Comparison of ENCODE assay signal across 19 cellular contexts in genomic region chr17:36504156-36504545, GRCh38. TPM values are rescaled to one million over a fixed set of nuclear protein-coding genes. Genes with fewer than 3 reads are reported as not detected.
DNase-seq lines count a peak whose midpoint lies in the region; FAIRE-seq and TF ChIP-seq lines count a peak whose summit lies in the region.
"Had no signal": no experiment of that assay in that cellular context is flagged by ENCODE, and none has a peak within 500 bp of the region (broad histone marks: within the 10 kb centered on the region; RNA-seq: fewer than 3 reads in every experiment).

No MANE protein-coding gene starts in this region.

- no peaks in the 10 kb centered on the region for H4K20me1 ChIP-seq in endothelial cell of umbilical vein (replicated peaks; ENCODE audit: control insufficient read depth, extremely low read depth, insufficient read depth, low read length)

- no peaks in the 10 kb centered on the region for H3K9me3 ChIP-seq in endothelial cell of umbilical vein (replicated peaks; ENCODE audit: control insufficient read depth, insufficient read depth, low read length)
- H3K9me3 ChIP-seq in neuronal stem cell (replicated peaks in 1 of 2; ENCODE audit: control insufficient read depth in 2 of 2, insufficient read depth in 1 of 2, low read depth in 1 of 2, low read length in 2 of 2), result no peaks in the 10 kb centered on the region
- H3K9me3 ChIP-seq: BE2C had no signal

- intact Hi-C loops in CD14-positive monocyte (cut with micrococcal nuclease) (no loop called here), endothelial cell of umbilical vein (cut with micrococcal nuclease) (no loop called here)
- intact Hi-C loops in activated T-helper 2 cell treated with anti-CD3 and anti-CD28 coated beads, Interferon-gamma antibody, Interleukin-2, Interleukin-4, amounts not matched to agents 10 μg/mL and 5 μg/mL and 100 μg/mL, durations not matched to agents 14 hours and 24 hours and 36 hours (cut with micrococcal nuclease), result no loop called here

- no peaks in the 10 kb centered on the region for H3K79me2 ChIP-seq in endothelial cell of umbilical vein (ENCODE audit: control insufficient read depth, insufficient read depth, low read length)

- no peak overlapping the region for H2AK5ac ChIP-seq in neuronal stem cell (ENCODE audit: low read depth, low read length)

- no peaks in the 10 kb centered on the region for H3K9me1 ChIP-seq in endothelial cell of umbilical vein (replicated peaks; ENCODE audit: control insufficient read depth, extremely low read depth, insufficient read depth, low read length)

- H2BK5ac ChIP-seq in neuronal stem cell (ENCODE audit: low read length), result peak overlapping the region; percentile 7

- peaks cover 55 to 79% of the 10 kb centered on the region in 2 donors for H3K36me3 Mint-ChIP-seq in CD14-positive monocyte
- peaks cover 63% of the 10 kb centered on the region for H3K36me3 Mint-ChIP-seq in activated T-helper 2 cell treated with anti-CD3 and anti-CD28 coated beads, Interferon-gamma antibody, Interleukin-2, Interleukin-4, amounts not matched to agents 10 μg/mL and 5 μg/mL and 100 μg/mL, durations not matched to agents 14 hours and 24 hours and 36 hours (ENCODE audit: low read depth)

- WGBS in neuronal stem cell (ENCODE audit: extremely low coverage in 2 of 2, insufficient read length in 2 of 2, insufficient replicate concordance in 1 of 2), 2 donors, result no CpG with 5 or more reads among the region's 5 CpGs

- TF ChIP-seq CTCF in CD14-positive monocyte (IDR thresholded peaks at IDR 0.05), result no peak
- no peak for TF ChIP-seq CTCF in endothelial cell of umbilical vein (IDR thresholded peaks at IDR 0.05; ENCODE audit: extremely low read depth in 1 of 2, insufficient read depth in 1 of 2, low read depth in 1 of 2, low read length in 2 of 2)

- no peaks in the 10 kb centered on the region for H3K27me3 ChIP-seq in endothelial cell of umbilical vein (ENCODE audit: control insufficient read depth in 2 of 2, insufficient read depth in 2 of 2, low read length in 2 of 2)
- no peaks in the 10 kb centered on the region for H3K27me3 ChIP-seq in neuronal stem cell (ENCODE audit: control insufficient read depth in 3 of 3, insufficient read depth in 3 of 3, low read depth in 1 of 3, low read length in 3 of 3)
- H3K27me3 ChIP-seq: BE2C had no signal

- H3K4me3 Mint-ChIP-seq in CD14-positive monocyte, result no peak overlapping the region
- no peak overlapping the region for H3K4me3 Mint-ChIP-seq in activated T-helper 2 cell treated with anti-CD3 and anti-CD28 coated beads, Interferon-gamma antibody, Interleukin-2, Interleukin-4, amounts not matched to agents 10 μg/mL and 5 μg/mL and 100 μg/mL, durations not matched to agents 14 hours and 24 hours and 36 hours (ENCODE audit: low read depth)
- H3K4me3 Mint-ChIP-seq: CD8-positive, alpha-beta T cell; HFFc6 had no signal

- no peak overlapping the region for H3K18ac ChIP-seq in neuronal stem cell (ENCODE audit: low read length)

- FAIRE-seq in endothelial cell of umbilical vein (lab: Jason Lieb, UNC), result no peak
- no peak for FAIRE-seq in frontal cortex (lab: Jason Lieb, UNC)
- FAIRE-seq: A204.1, GM19239, H1 had no signal

- no peaks in the 10 kb centered on the region for H3K4me1 ChIP-seq in endothelial cell of umbilical vein (ENCODE audit: control insufficient read depth, extremely low read depth, insufficient read depth, low read length)
- H3K4me1 ChIP-seq in neuronal stem cell (ENCODE audit: control insufficient read depth in 2 of 2, insufficient read depth in 1 of 2, low read depth in 1 of 2, low read length in 2 of 2), result no peaks in the 10 kb centered on the region

- H3K27ac Mint-ChIP-seq in CD14-positive monocyte, result peak overlapping the region in 1 of 7 donors; percentile 19
- no peak overlapping the region for H3K27ac Mint-ChIP-seq in activated T-helper 2 cell treated with anti-CD3 and anti-CD28 coated beads, Interferon-gamma antibody, Interleukin-2, Interleukin-4, amounts not matched to agents 10 μg/mL and 5 μg/mL and 100 μg/mL, durations not matched to agents 14 hours and 24 hours and 36 hours
- H3K27ac Mint-ChIP-seq: HFFc6 had no signal

- peak; percentile 21 for DNase-seq in CD14-positive monocyte (ENCODE audit: low spot score)
- DNase-seq in D341Med (ENCODE audit: low spot score), result peak; percentile 9
- DNase-seq in endothelial cell of umbilical vein (ENCODE audit: low read depth, low spot score), result no peak
- no peak for DNase-seq in neuronal stem cell (ENCODE audit: low spot score)
- DNase-seq in activated T-helper 2 cell treated with anti-CD3 and anti-CD28 coated beads, Interferon-gamma antibody, Interleukin-2, Interleukin-4, amounts not matched to agents 10 μg/mL and 5 μg/mL and 100 μg/mL, durations not matched to agents 14 hours and 24 hours and 36 hours (ENCODE audit: low spot score), result no peak
- no peak for DNase-seq in frontal cortex (ENCODE audit: low spot score in 2 of 2)
- DNase-seq in HK-2 (ENCODE audit: unreplicated experiment), result no peak
- DNase-seq: BE2C; CD8-positive, alpha-beta T cell; COR-L47; DMS53; GF-D8; HCEC 1CT; HFFc6 had no signal

- H3K4ac ChIP-seq in neuronal stem cell (ENCODE audit: low read length), result no peak overlapping the region

- no peaks in the 10 kb centered on the region for H3K4me1 Mint-ChIP-seq in CD14-positive monocyte
- no peaks in the 10 kb centered on the region for H3K4me1 Mint-ChIP-seq in activated T-helper 2 cell treated with anti-CD3 and anti-CD28 coated beads, Interferon-gamma antibody, Interleukin-2, Interleukin-4, amounts not matched to agents 10 μg/mL and 5 μg/mL and 100 μg/mL, durations not matched to agents 14 hours and 24 hours and 36 hours (ENCODE audit: low read depth)

- H3K9me3 Mint-ChIP-seq in CD14-positive monocyte, result no peaks in the 10 kb centered on the region
- H3K9me3 Mint-ChIP-seq in activated T-helper 2 cell treated with anti-CD3 and anti-CD28 coated beads, Interferon-gamma antibody, Interleukin-2, Interleukin-4, amounts not matched to agents 10 μg/mL and 5 μg/mL and 100 μg/mL, durations not matched to agents 14 hours and 24 hours and 36 hours, result no peaks in the 10 kb centered on the region
- H3K9me3 Mint-ChIP-seq: CD8-positive, alpha-beta T cell; HFFc6 had no signal

- peaks cover 6 to 23% of the 10 kb centered on the region in 2 experiments for H3K36me3 ChIP-seq in endothelial cell of umbilical vein (ENCODE audit: control insufficient read depth in 2 of 2, extremely low read depth in 1 of 2, insufficient read depth in 2 of 2, low read length in 2 of 2)
- H3K36me3 ChIP-seq in neuronal stem cell (replicated peaks in 1 of 2; ENCODE audit: control insufficient read depth in 2 of 2, insufficient read depth in 2 of 2, low read length in 2 of 2), result peaks cover 46 to 93% of the 10 kb centered on the region in 2 donors

- CTCF ChIA-PET in endothelial cell of umbilical vein (lab: Charles Lee), result no interaction called here

- no peak overlapping the region for H2BK12ac ChIP-seq in neuronal stem cell (ENCODE audit: low read length)

- no peak overlapping the region for H3K4me3 ChIP-seq in endothelial cell of umbilical vein (replicated peaks in 1 of 3; ENCODE audit: insufficient read depth in 1 of 3, low read depth in 1 of 3, low read length in 3 of 3)
- no peak overlapping the region for H3K4me3 ChIP-seq in neuronal stem cell (ENCODE audit: low read length in 2 of 2)

- H3K79me1 ChIP-seq in neuronal stem cell (ENCODE audit: low read depth, low read length), result no peaks in the 10 kb centered on the region

- H4K91ac ChIP-seq in neuronal stem cell (ENCODE audit: low read depth, low read length, poor library complexity), result no peak overlapping the region

- no peak overlapping the region for H3K9ac ChIP-seq in endothelial cell of umbilical vein (replicated peaks; ENCODE audit: extremely low read depth, insufficient read depth, low read length)
- H3K9ac ChIP-seq in neuronal stem cell (ENCODE audit: low read depth, low read length, poor library complexity), result no peak overlapping the region

- no peak for TF ChIP-seq POLR2A in endothelial cell of umbilical vein (IDR thresholded peaks at IDR 0.05; ENCODE audit: low read depth, low read length)

- H3K4me2 ChIP-seq in endothelial cell of umbilical vein (ENCODE audit: insufficient read depth, low read length) (no peak overlapping the region), neuronal stem cell (ENCODE audit: insufficient read depth, low read length, poor library complexity, severe bottlenecking) (no peak overlapping the region)

- H3K27ac ChIP-seq in endothelial cell of umbilical vein (ENCODE audit: insufficient read depth, low read depth, low read length) (no peak overlapping the region), neuronal stem cell (replicated peaks; ENCODE audit: low read length) (no peak overlapping the region)
- H3K27ac ChIP-seq: C4-2B, HL-60 had no signal

- dilution Hi-C loops in endothelial cell of umbilical vein (cut with MboI; ENCODE audit: extremely low pct_ligation_motif_present, low sequenced_read_pairs), result no loop called here

- H3K27me3 Mint-ChIP-seq in CD14-positive monocyte (ENCODE audit: low read depth in 3 of 3), result no peaks in the 10 kb centered on the region
- H3K27me3 Mint-ChIP-seq in activated T-helper 2 cell treated with anti-CD3 and anti-CD28 coated beads, Interferon-gamma antibody, Interleukin-2, Interleukin-4, amounts not matched to agents 10 μg/mL and 5 μg/mL and 100 μg/mL, durations not matched to agents 14 hours and 24 hours and 36 hours (ENCODE audit: low read depth), result no peaks in the 10 kb centered on the region

- no peak overlapping the region for H3K23ac ChIP-seq in neuronal stem cell (ENCODE audit: low read depth, low read length, poor library complexity)

- POLR2A ChIA-PET in endothelial cell of umbilical vein (lab: Charles Lee), result no interaction called here

- H3K14ac ChIP-seq in neuronal stem cell (ENCODE audit: low read length), result no peak overlapping the region

- BruUV-seq in endothelial cell of umbilical vein (replicated peaks; lab: Mats Ljungman, UMichigan), result TSS peak; percentile 22

- H2AFZ ChIP-seq in endothelial cell of umbilical vein (ENCODE audit: low read depth, low read length), result no peak overlapping the region
- no peak overlapping the region for H2AFZ ChIP-seq in neuronal stem cell (ENCODE audit: low read length)

- no peak overlapping the region for H2BK15ac ChIP-seq in neuronal stem cell (ENCODE audit: low read length)

- H2BK120ac ChIP-seq in neuronal stem cell (ENCODE audit: low read depth, low read length), result no peak overlapping the region

- H4K8ac ChIP-seq in neuronal stem cell (ENCODE audit: low read depth, low read length), result no peak overlapping the region

RNA-seq across cellular contexts. Expression of gene ZNHIT3, which starts 17.7 kb away (rescaled TPM):
- polyA plus RNA-seq in CD14-positive monocyte (10 to 100 TPM; 63.5 to 70.4 TPM), endothelial cell of umbilical vein (61.3 and 66.9 TPM in 2 replicates)
- total RNA-seq in endothelial cell of umbilical vein (31.4 and 34.0 TPM in 2 replicates), frontal cortex (57.1 TPM)
- polyA plus RNA-seq in endothelial cell of umbilical vein (2011; cell fraction: cytosol; rRNA removed), result 52.2 and 58.5 TPM in 2 replicates
- 20.5 and 29.9 TPM in 2 replicates for polyA plus RNA-seq in endothelial cell of umbilical vein (2011; cell fraction: nucleus; rRNA removed)
- polyA plus RNA-seq in endothelial cell of umbilical vein (2012), result 44.3 and 60.0 TPM in 2 replicates
- 18.3 and 20.7 TPM in 2 replicates for polyA minus RNA-seq in endothelial cell of umbilical vein
- polyA minus RNA-seq in endothelial cell of umbilical vein (2011; cell fraction: cytosol; rRNA and poly(A)+ RNA removed), result 9.5 TPM
- 10.0 and 10.2 TPM in 2 replicates for polyA minus RNA-seq in endothelial cell of umbilical vein (2011; cell fraction: nucleus; rRNA and poly(A)+ RNA removed)
- polyA plus RNA-seq in neuronal stem cell (2013, experiment 1 of 2), result 75.4 TPM
- 77.6 TPM for polyA plus RNA-seq in neuronal stem cell (2013, experiment 2 of 2)
- total RNA-seq in activated T-helper 2 cell treated with anti-CD3 and anti-CD28 coated beads, Interferon-gamma antibody, Interleukin-2, Interleukin-4, amounts not matched to agents 10 μg/mL and 5 μg/mL and 100 μg/mL, durations not matched to agents 14 hours and 24 hours and 36 hours, result 46.8 and 48.2 TPM in 2 replicates

RNA-seq across cellular contexts. Expression of gene MYO19, which starts 30.5 kb away (rescaled TPM):
- polyA plus RNA-seq in CD14-positive monocyte, result 1 to 10 TPM; 1.2 to 1.9 TPM
- 90.3 and 95.7 TPM in 2 replicates for total RNA-seq in endothelial cell of umbilical vein
- polyA plus RNA-seq in endothelial cell of umbilical vein, result 75.4 and 92.8 TPM in 2 replicates
- polyA plus RNA-seq in endothelial cell of umbilical vein (2011; cell fraction: cytosol; rRNA removed), result 50.6 and 56.9 TPM in 2 replicates
- 379 and 412 TPM in 2 replicates for polyA plus RNA-seq in endothelial cell of umbilical vein (2011; cell fraction: nucleus; rRNA removed)
- polyA plus RNA-seq in endothelial cell of umbilical vein (2012), result 39.1 and 49.6 TPM in 2 replicates
- 122 and 134 TPM in 2 replicates for polyA minus RNA-seq in endothelial cell of umbilical vein
- 92.0 TPM for polyA minus RNA-seq in endothelial cell of umbilical vein (2011; cell fraction: cytosol; rRNA and poly(A)+ RNA removed)
- 159 and 182 TPM in 2 replicates for polyA minus RNA-seq in endothelial cell of umbilical vein (2011; cell fraction: nucleus; rRNA and poly(A)+ RNA removed)
- 29.5 TPM for polyA plus RNA-seq in neuronal stem cell (2013, experiment 1 of 2)
- polyA plus RNA-seq in neuronal stem cell (2013, experiment 2 of 2), result 30.0 TPM
- 150 and 155 TPM in 2 replicates for total RNA-seq in activated T-helper 2 cell treated with anti-CD3 and anti-CD28 coated beads, Interferon-gamma antibody, Interleukin-2, Interleukin-4, amounts not matched to agents 10 μg/mL and 5 μg/mL and 100 μg/mL, durations not matched to agents 14 hours and 24 hours and 36 hours
- total RNA-seq in frontal cortex, result 30.6 TPM

RNA-seq across cellular contexts. Expression of gene PIGW, which starts 30.6 kb away (rescaled TPM):
- polyA plus RNA-seq in CD14-positive monocyte, result 1 to 10 TPM; 3.1 to 5.9 TPM
- total RNA-seq in endothelial cell of umbilical vein, result 13.1 and 16.3 TPM in 2 replicates
- 5.1 and 5.9 TPM in 2 replicates for polyA plus RNA-seq in endothelial cell of umbilical vein
- 6.8 and 7.0 TPM in 2 replicates for polyA plus RNA-seq in endothelial cell of umbilical vein (2011; cell fraction: cytosol; rRNA removed)
- polyA plus RNA-seq in endothelial cell of umbilical vein (2011; cell fraction: nucleus; rRNA removed), result 3.1 and 5.1 TPM in 2 replicates
- 9.6 and 18.9 TPM in 2 replicates for polyA plus RNA-seq in endothelial cell of umbilical vein (2012)
- polyA minus RNA-seq in endothelial cell of umbilical vein, result 5.0 and 5.5 TPM in 2 replicates
- 5.9 TPM for polyA minus RNA-seq in endothelial cell of umbilical vein (2011; cell fraction: cytosol; rRNA and poly(A)+ RNA removed)
- polyA minus RNA-seq in endothelial cell of umbilical vein (2011; cell fraction: nucleus; rRNA and poly(A)+ RNA removed), result 2.3 and 4.4 TPM in 2 replicates
- 4.2 TPM for polyA plus RNA-seq in neuronal stem cell (2013, experiment 1 of 2)
- 5.0 TPM for polyA plus RNA-seq in neuronal stem cell (2013, experiment 2 of 2)
- total RNA-seq in activated T-helper 2 cell treated with anti-CD3 and anti-CD28 coated beads, Interferon-gamma antibody, Interleukin-2, Interleukin-4, amounts not matched to agents 10 μg/mL and 5 μg/mL and 100 μg/mL, durations not matched to agents 14 hours and 24 hours and 36 hours, result 22.6 and 23.6 TPM in 2 replicates
- total RNA-seq in frontal cortex, result 3.3 TPM

RNA-seq across cellular contexts. Expression of gene GGNBP2, which starts 40.6 kb away (rescaled TPM):
- polyA plus RNA-seq in CD14-positive monocyte (10 to 100 TPM; 22.3 to 31.5 TPM), endothelial cell of umbilical vein (47.8 and 52.6 TPM in 2 replicates)
- total RNA-seq in endothelial cell of umbilical vein (71.2 and 77.6 TPM in 2 replicates), frontal cortex (67.7 TPM)
- polyA plus RNA-seq in endothelial cell of umbilical vein (2011; cell fraction: cytosol; rRNA removed), result 55.8 and 61.1 TPM in 2 replicates
- polyA plus RNA-seq in endothelial cell of umbilical vein (2011; cell fraction: nucleus; rRNA removed), result 138 and 160 TPM in 2 replicates
- 43.7 and 52.6 TPM in 2 replicates for polyA plus RNA-seq in endothelial cell of umbilical vein (2012)
- 122 and 154 TPM in 2 replicates for polyA minus RNA-seq in endothelial cell of umbilical vein
- 22.6 TPM for polyA minus RNA-seq in endothelial cell of umbilical vein (2011; cell fraction: cytosol; rRNA and poly(A)+ RNA removed)
- 78.5 and 108 TPM in 2 replicates for polyA minus RNA-seq in endothelial cell of umbilical vein (2011; cell fraction: nucleus; rRNA and poly(A)+ RNA removed)
- polyA plus RNA-seq in neuronal stem cell (2013, experiment 1 of 2), result 44.9 TPM
- 47.5 TPM for polyA plus RNA-seq in neuronal stem cell (2013, experiment 2 of 2)
- 82.7 and 92.5 TPM in 2 replicates for total RNA-seq in activated T-helper 2 cell treated with anti-CD3 and anti-CD28 coated beads, Interferon-gamma antibody, Interleukin-2, Interleukin-4, amounts not matched to agents 10 μg/mL and 5 μg/mL and 100 μg/mL, durations not matched to agents 14 hours and 24 hours and 36 hours

Comparison
In these comparisons a context has a peak if more than half of its experiments do, and no peak if none do; other contexts are left out.
1. DNase-seq: peak in CD14-positive monocyte (single experiment) and D341Med (single experiment); none in endothelial cell of umbilical vein (single experiment), neuronal stem cell (single experiment), activated T-helper 2 cell treated with anti-CD3 and anti-CD28 coated beads, Interferon-gamma antibody, Interleukin-2, Interleukin-4, amounts not matched to agents 10 μg/mL and 5 μg/mL and 100 μg/mL, durations not matched to agents 14 hours and 24 hours and 36 hours (single experiment), frontal cortex (0 of 2) and HK-2 (single experiment).